ENCODE assay signal across 12 cellular contexts in the genomic region with DNA sequence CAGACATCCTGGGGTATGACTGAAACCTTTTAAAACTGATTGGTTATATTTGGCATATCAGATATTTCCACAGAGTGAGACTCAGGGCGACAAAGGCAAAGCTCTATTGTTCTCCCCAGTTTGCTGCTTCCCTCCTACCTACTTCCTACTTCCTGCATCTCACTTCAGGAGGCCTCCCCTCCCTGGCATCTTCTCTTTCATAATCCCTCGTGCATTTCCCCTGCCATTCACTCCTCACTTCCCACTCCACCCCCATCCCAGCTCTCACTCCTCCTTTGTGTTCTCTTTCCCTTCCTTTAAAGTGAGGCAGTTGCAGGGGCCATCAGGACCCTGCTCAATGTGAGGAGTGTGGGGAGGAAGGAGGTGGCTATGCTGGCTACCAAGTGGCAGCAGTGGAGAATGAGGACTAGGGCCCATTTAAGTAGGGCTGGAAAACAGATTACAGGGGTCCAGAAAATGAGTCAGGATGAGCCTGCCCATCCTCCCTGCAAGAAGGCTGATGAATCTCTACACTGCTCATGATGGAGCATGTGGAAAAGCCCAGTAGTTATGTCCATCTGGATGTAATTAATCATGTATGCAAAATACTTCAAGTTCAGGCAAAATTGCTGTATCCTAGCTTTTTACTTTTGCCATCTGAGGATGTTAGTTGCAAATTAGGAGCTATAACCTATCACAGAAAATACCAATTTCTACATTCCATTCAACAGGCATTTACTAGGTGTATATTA.
DNase-seq lines count a peak whose midpoint lies in the region; ATAC-seq and TF ChIP-seq lines count a peak whose summit lies in the region.
"Had no signal": no experiment of that assay in that cellular context is flagged by ENCODE, and none has a peak within 500 bp of the region (broad histone marks: within the 10 kb centered on the region; RNA-seq: fewer than 3 reads in every experiment).

No MANE protein-coding gene starts in this region.

- peaks cover 13% of the 10 kb centered on the region for H3K36me3 Mint-ChIP-seq in chondrocyte (ENCODE audit: low read depth)
- H3K36me3 Mint-ChIP-seq: activated CD4-positive, alpha-beta memory T cell treated with anti-CD3 and anti-CD28 coated beads for 36 hours; CD8-positive, alpha-beta T cell had no signal

- H3K4me3 ChIP-seq in HUES48 (ENCODE audit: low read depth, low read length) (no peak overlapping the region), iPS-18a (ENCODE audit: low read length) (peak overlapping the region; percentile 5), subcutaneous abdominal adipose tissue (ENCODE audit: low read depth in 1 of 5, low read length in 5 of 5) (no peak overlapping the region)
- H3K4me3 ChIP-seq: sigmoid colon had no signal

- no peaks in the 10 kb centered on the region for H3K9me3 ChIP-seq in HUES48 (ENCODE audit: control insufficient read depth, insufficient read depth, low read length)
- no peaks in the 10 kb centered on the region for H3K9me3 ChIP-seq in iPS-18a (ENCODE audit: control insufficient read depth, low read depth, low read length)
- H3K9me3 ChIP-seq in subcutaneous abdominal adipose tissue (ENCODE audit: control insufficient read depth in 5 of 5, low read length in 5 of 5) = peaks cover 0 to 2% (median 0%) of the 10 kb centered on the region in 5 donors

- H3K27ac ChIP-seq in HUES48 (ENCODE audit: low read depth, low read length) (peak overlapping the region; percentile 76), iPS-18a (ENCODE audit: low read length) (no peak overlapping the region), subcutaneous abdominal adipose tissue (ENCODE audit: low read depth, low read length) (peak overlapping the region; percentile 58)
- H3K27ac ChIP-seq: sigmoid colon had no signal

- H3K36me3 ChIP-seq in HUES48 (ENCODE audit: control insufficient read depth, insufficient read depth, low read length) (no peaks in the 10 kb centered on the region), iPS-18a (ENCODE audit: control insufficient read depth, low read depth, low read length) (no peaks in the 10 kb centered on the region), subcutaneous abdominal adipose tissue (ENCODE audit: control insufficient read depth in 5 of 5, insufficient read depth in 5 of 5, low read length in 5 of 5) (peaks cover 2 to 19% (median 11%) of the 10 kb centered on the region in 5 donors)
- H3K36me3 ChIP-seq: sigmoid colon had no signal

- no peak overlapping the region for H3K4me3 Mint-ChIP-seq in chondrocyte (ENCODE audit: unreplicated experiment)
- H3K4me3 Mint-ChIP-seq: activated CD4-positive, alpha-beta memory T cell treated with anti-CD3 and anti-CD28 coated beads for 36 hours; CD8-positive, alpha-beta T cell had no signal

- H3K27me3 Mint-ChIP-seq in chondrocyte (ENCODE audit: low read depth) = no peaks in the 10 kb centered on the region
- H3K27me3 Mint-ChIP-seq: activated CD4-positive, alpha-beta memory T cell treated with anti-CD3 and anti-CD28 coated beads for 36 hours had no signal

- H3K4me1 ChIP-seq in HUES48 (ENCODE audit: control insufficient read depth, insufficient read depth, low read length) = peaks cover 24% of the 10 kb centered on the region
- peaks cover 29% of the 10 kb centered on the region for H3K4me1 ChIP-seq in iPS-18a (ENCODE audit: control insufficient read depth, low read depth, low read length)
- peaks cover 0 to 22% (median 4%) of the 10 kb centered on the region in 5 donors for H3K4me1 ChIP-seq in subcutaneous abdominal adipose tissue (ENCODE audit: control insufficient read depth in 5 of 5, insufficient read depth in 5 of 5, low read length in 5 of 5)
- H3K4me1 ChIP-seq: sigmoid colon had no signal

- DNase-seq in chondrocyte (ENCODE audit: low spot score) = no peak
- DNase-seq: activated CD4-positive, alpha-beta memory T cell treated with anti-CD3 and anti-CD28 coated beads for 36 hours; CD8-positive, alpha-beta T cell; NCI-H1105; NCI-H345; sigmoid colon had no signal

- no peak for TF ChIP-seq CTCF in chondrocyte (IDR thresholded peaks at IDR 0.05)

- H3K4me1 Mint-ChIP-seq in chondrocyte (ENCODE audit: low read depth) = peaks cover 14% of the 10 kb centered on the region

- no peaks in the 10 kb centered on the region for H3K9me3 Mint-ChIP-seq in chondrocyte (ENCODE audit: low read depth)
- H3K9me3 Mint-ChIP-seq: activated CD4-positive, alpha-beta memory T cell treated with anti-CD3 and anti-CD28 coated beads for 36 hours; CD8-positive, alpha-beta T cell had no signal

- H3K27ac Mint-ChIP-seq in chondrocyte (ENCODE audit: unreplicated experiment) = peak overlapping the region; percentile 74
- H3K27ac Mint-ChIP-seq: activated CD4-positive, alpha-beta memory T cell treated with anti-CD3 and anti-CD28 coated beads for 36 hours; CD8-positive, alpha-beta T cell had no signal

- ATAC-seq in GM19023 (IDR thresholded peaks at IDR 0.05; ENCODE audit: unreplicated experiment) (no peak), GM19395 (IDR thresholded peaks at IDR 0.05; ENCODE audit: unreplicated experiment) (no peak), HG02759 (IDR thresholded peaks at IDR 0.05; ENCODE audit: unreplicated experiment) (no peak)
- ATAC-seq: CD8-positive, alpha-beta T cell had no signal

- H3K9ac ChIP-seq in HUES48 (ENCODE audit: low read depth, low read length) = no peak overlapping the region
- H3K9ac ChIP-seq in iPS-18a (ENCODE audit: low read length) = no peak overlapping the region
- no peak overlapping the region for H3K9ac ChIP-seq in subcutaneous abdominal adipose tissue (ENCODE audit: low read length in 5 of 5)

- H3K27me3 ChIP-seq in HUES48 (ENCODE audit: control insufficient read depth, insufficient read depth, low read length) (no peaks in the 10 kb centered on the region), iPS-18a (ENCODE audit: control insufficient read depth, insufficient read depth, low read length) (no peaks in the 10 kb centered on the region), subcutaneous abdominal adipose tissue (ENCODE audit: control insufficient read depth in 5 of 5, insufficient read depth in 4 of 5, low read length in 5 of 5) (no peaks in the 10 kb centered on the region)
- H3K27me3 ChIP-seq: sigmoid colon had no signal
